20 cellular contexts compared by ENCODE assay signal in genomic region chr7:151926336-151926712, GRCh38. TPM values are rescaled to one million over a fixed set of nuclear protein-coding genes. Genes with fewer than 3 reads are reported as not detected.
DNase-seq lines count a peak whose midpoint lies in the region; ATAC-seq, FAIRE-seq and TF ChIP-seq lines count a peak whose summit lies in the region.
"Had no signal": no experiment of that assay in that cellular context is flagged by ENCODE, and none has a peak within 500 bp of the region (broad histone marks: within the 10 kb centered on the region; RNA-seq: fewer than 3 reads in every experiment).

No MANE protein-coding gene starts in this region.

- H3K4me1 Mint-ChIP-seq in natural killer cell, result peaks cover 10 to 14% of the 10 kb centered on the region in 2 donors

- no peaks in the 10 kb centered on the region for H3K36me3 Mint-ChIP-seq in natural killer cell
- no peaks in the 10 kb centered on the region for H3K36me3 Mint-ChIP-seq in activated naive CD4-positive, alpha-beta T cell treated with anti-CD3 and anti-CD28 coated beads, Interleukin-2, amount 50 U/mL, for 72 hours

- H3K27ac ChIP-seq in HL-60 (replicated peaks) (peak overlapping the region; percentile 81), K562 (ENCODE audit: extremely low read depth, low read depth, low read length) (peak overlapping the region; percentile 44; the same call in 2 of the 3 replicates), stomach smooth muscle (ENCODE audit: low read length) (peak overlapping the region; percentile 64)
- H3K27ac ChIP-seq: cardiac muscle cell, GM23248 had no signal

- H3K9me3 ChIP-seq in K562 (replicated peaks; ENCODE audit: control insufficient read depth, insufficient read depth, low read depth, low read length), result no peaks in the 10 kb centered on the region
- no peaks in the 10 kb centered on the region for H3K9me3 ChIP-seq in stomach smooth muscle (ENCODE audit: control insufficient read depth in 2 of 2, low read length in 2 of 2)
- H3K9me3 ChIP-seq: BE2C, pancreas had no signal

- peak overlapping the region; percentile 59; the same call in 1 of the 2 replicates for H3K4me2 ChIP-seq in K562 (ENCODE audit: insufficient read depth, low read length)

- TF ChIP-seq RAD21 in K562 (CRISPR knock-in tag; conservative IDR thresholded peaks at IDR 0.05 in 1 of 2, IDR thresholded peaks at IDR 0.05 in 1 of 2), result no peak

- peaks cover 4 to 5% of the 10 kb centered on the region in 2 donors for H3K27me3 Mint-ChIP-seq in natural killer cell (ENCODE audit: low read depth in 2 of 2)

- no peak overlapping the region for H3K4me3 ChIP-seq in HL-60 (replicated peaks; ENCODE audit: insufficient read depth, low read length)
- no peak overlapping the region for H3K4me3 ChIP-seq in K562
- no peak overlapping the region for H3K4me3 ChIP-seq in stomach smooth muscle (ENCODE audit: low read length in 2 of 2)
- H3K4me3 ChIP-seq: cardiac muscle cell, GM23248, pancreas had no signal

- H3K9me3 Mint-ChIP-seq in natural killer cell, result no peaks in the 10 kb centered on the region
- peaks cover 0 to 3% of the 10 kb centered on the region in 2 donors for H3K9me3 Mint-ChIP-seq in activated naive CD4-positive, alpha-beta T cell treated with anti-CD3 and anti-CD28 coated beads, Interleukin-2, amount 50 U/mL, for 72 hours

- 17% methylated on average over 5 of the region's 5 CpGs for WGBS in K562 (ENCODE audit: insufficient coverage, low coverage, missing lambda C conversion rate)

- POLR2A ChIA-PET in K562 (lab: Yijun Ruan, JAX), result interaction anchor here (0.6 kb wide), 1 partner anchor 851 kb away, joined by 3 read pairs; no protein-coding TSS in a partner anchor

- peaks cover 9 to 13% of the 10 kb centered on the region in 2 experiments for H3K4me1 ChIP-seq in K562 (replicated peaks in 1 of 2; ENCODE audit: control insufficient read depth in 2 of 2, insufficient read depth in 2 of 2, low read length in 2 of 2)
- peaks cover 11% of the 10 kb centered on the region for H3K4me1 ChIP-seq in stomach smooth muscle (ENCODE audit: control insufficient read depth, insufficient read depth, low read length)

- H3K9ac ChIP-seq in K562 (ENCODE audit: insufficient read depth in 1 of 2, low read depth in 2 of 2, low read length in 2 of 2) (no peak overlapping the region; a peak in 1 of 4 replicates), stomach smooth muscle (ENCODE audit: low read length in 2 of 2) (no peak overlapping the region)
- H3K9ac ChIP-seq: GM23248 had no signal

- H3K4me3 Mint-ChIP-seq in natural killer cell, result peak overlapping the region; percentile 81

- FAIRE-seq in K562 (lab: Jason Lieb, UNC), result no peak
- FAIRE-seq: pancreas had no signal

- TF ChIP-seq EP300 in K562 (IDR thresholded peaks at IDR 0.05; ENCODE audit: low read length), result no peak

- intact Hi-C loops in K562 (cut with micrococcal nuclease), result no loop called here
- intact Hi-C loops in natural killer cell (cut with micrococcal nuclease), result no loop called here

- no peaks in the 10 kb centered on the region for H3K9me1 ChIP-seq in K562 (ENCODE audit: control insufficient read depth, insufficient read depth, low read length)

- CTCF ChIA-PET in K562 (lab: Yijun Ruan, JAX; ENCODE audit: low intra/inter-chr PET ratio), result no interaction called here

- H4K20me1 ChIP-seq in K562 (replicated peaks; ENCODE audit: control insufficient read depth, insufficient read depth, low read length), result no peaks in the 10 kb centered on the region; the same call in 1 of the 2 replicates

- peak overlapping the region; percentile 83 for H2AFZ ChIP-seq in K562 (ENCODE audit: low read depth, low read length)
- H2AFZ ChIP-seq: GM23248 had no signal

- H3K36me3 ChIP-seq in K562 (ENCODE audit: control insufficient read depth, insufficient read depth, low read length) (no peaks in the 10 kb centered on the region), stomach smooth muscle (ENCODE audit: control insufficient read depth in 2 of 2, insufficient read depth in 2 of 2, low read length in 2 of 2) (no peaks in the 10 kb centered on the region)
- H3K36me3 ChIP-seq: BE2C, cardiac muscle cell, pancreas had no signal

- ATAC-seq in K562 (no peak), natural killer cell (no peak)
- no peak for ATAC-seq in activated naive CD4-positive, alpha-beta T cell treated with anti-CD3 and anti-CD28 coated beads, Interleukin-2, amount 50 U/mL, for 72 hours

- DNase-seq in HL-60 (ENCODE audit: low read depth in 1 of 2, low spot score in 1 of 2) (no peak), K562 (ENCODE audit: extremely low read depth in 1 of 4, low spot score in 3 of 4) (no peak), natural killer cell (no peak), GF-D8 (lab: John Stamatoyannopoulos, UW) (no peak), nucleus accumbens (lab: John Stamatoyannopoulos, UW) (no peak)
- DNase-seq in activated naive CD4-positive, alpha-beta T cell treated with anti-CD3 and anti-CD28 coated beads, Interleukin-2, amount 50 U/mL, for 72 hours (ENCODE audit: low spot score in 2 of 2), result no peak
- DNase-seq: activated CD4-positive, alpha-beta T cell treated with anti-CD3 and anti-CD28 coated beads for 1 hour; activated effector memory CD4-positive, alpha-beta T cell treated with anti-CD3 and anti-CD28 coated beads, Interleukin-2, amount 50 U/mL, for 16 hours; BE2C; Calu3; NK-92 treated with Interleukin-12 subunit alpha and Interleukin-12 subunit beta, amount 100 ng/mL, for 24 hours; RPMI8226 had no signal

- peak overlapping the region; percentile 86 to 91 for H3K27ac Mint-ChIP-seq in natural killer cell
- H3K27ac Mint-ChIP-seq in activated naive CD4-positive, alpha-beta T cell treated with anti-CD3 and anti-CD28 coated beads, Interleukin-2, amount 50 U/mL, for 72 hours, result peak overlapping the region in 1 of 2 donors; percentile 53

- H3K27me3 ChIP-seq in HL-60 (ENCODE audit: insufficient read depth, poor library complexity, severe bottlenecking) (no peaks in the 10 kb centered on the region), K562 (ENCODE audit: control insufficient read depth in 2 of 2, insufficient read depth in 2 of 2, low read length in 2 of 2) (peaks cover 36 to 69% of the 10 kb centered on the region in 2 experiments), stomach smooth muscle (ENCODE audit: control insufficient read depth in 1 of 2, insufficient read depth in 2 of 2, low read length in 2 of 2) (no peaks in the 10 kb centered on the region)
- H3K27me3 ChIP-seq: BE2C, cardiac muscle cell, pancreas had no signal

- in situ Hi-C loops in K562 (cut with MboI), result no loop called here

- TF ChIP-seq CTCF in HL-60 (IDR thresholded peaks at IDR 0.05; ENCODE audit: insufficient read depth, low read length) (no peak), K562 (IDR thresholded peaks at IDR 0.05 in 2 of 3, conservative IDR thresholded peaks at IDR 0.05 in 1 of 3; ENCODE audit: insufficient read depth in 2 of 3, low read depth in 1 of 3, low read length in 3 of 3) (no peak), natural killer cell (IDR thresholded peaks at IDR 0.05) (no peak)

- no TSS peak for BruUV-seq in K562 (replicated peaks; lab: Mats Ljungman, UMichigan)

- H3K79me2 ChIP-seq in K562 (ENCODE audit: control insufficient read depth, insufficient read depth, low read length), result no peaks in the 10 kb centered on the region

- no peak for TF ChIP-seq POLR2A in K562 (conservative IDR thresholded peaks at IDR 0.05)

TF ChIP-seq in K562, 482 proteins besides CTCF, POLR2A, EP300 and RAD21:
- TF ChIP-seq ZBTB8A (IDR thresholded peaks at IDR 0.05; ENCODE audit: partially characterized antibody), result no peak
- peak; percentile 11; the same call in 1 of the 2 replicates for TF ChIP-seq ZNF584 (CRISPR knock-in tag; IDR thresholded peaks at IDR 0.05; ENCODE audit: low read depth)

RNA-seq across cellular contexts. Expression of gene GALNTL5, which starts 29.9 kb away (rescaled TPM):
- total RNA-seq in K562 (2011; cell fraction: chromatin; rRNA removed; ENCODE audit: low replicate concordance), result not detected in 2 replicates
- total RNA-seq in K562 (2011; cell fraction: nucleolus; rRNA removed), result not detected in 2 replicates
- not detected in 2 replicates for total RNA-seq in K562 (2011; cell fraction: nucleoplasm; rRNA removed)
- total RNA-seq in K562 (2014; rRNA removed) (not detected in 2 replicates), K562 (2014; rRNA removed; fragmentation: Illumina TruSeq; extraction: Trizol) (not detected in 2 replicates), K562 (2015; rRNA removed; fragmentation: Illumina TruSeq; extraction: Trizol) (not detected in 2 replicates), K562 (2021) (not detected in 2 replicates), natural killer cell (not detected)
- polyA plus RNA-seq in K562 (2011; rRNA removed) (not detected in 2 replicates), K562 (2014; fragmentation: Illumina TruSeq; extraction: Trizol) (not detected in 2 replicates), K562 (2014; fragmentation: Nextera tagmentation; extraction: Ambion mirVana) (not detected), K562 (2014; rRNA removed) (not detected in 2 replicates)
- not detected in 2 replicates for polyA plus RNA-seq in K562 (2011; cell fraction: cytosol; rRNA removed)
- polyA plus RNA-seq in K562 (2011; cell fraction: nucleus; rRNA removed), result not detected in 2 replicates
- not detected in 2 replicates for polyA plus RNA-seq in K562 (2012)
- not detected in 2 replicates for polyA minus RNA-seq in K562 (2011; rRNA and poly(A)+ RNA removed)
- not detected in 2 replicates for polyA minus RNA-seq in K562 (2011; cell fraction: cytosol; rRNA and poly(A)+ RNA removed)
- not detected in 2 replicates for polyA minus RNA-seq in K562 (2011; cell fraction: nucleus; rRNA and poly(A)+ RNA removed)
- total RNA-seq in activated naive CD4-positive, alpha-beta T cell treated with anti-CD3 and anti-CD28 coated beads, Interleukin-2, amount 50 U/mL, for 72 hours, result not detected
- total RNA-seq: Calu3, cardiac muscle cell, glomerular endothelial cell, GM23248, HT-29, lower leg skin, pancreas had no signal
- polyA plus RNA-seq: cardiac muscle cell, esophagus, GM23248, pancreas had no signal

RNA-seq across cellular contexts. Expression of gene PRKAG2, which starts 49.4 kb away (rescaled TPM):
- 7.2 and 11.4 TPM in 2 replicates for total RNA-seq in K562 (2011; cell fraction: chromatin; rRNA removed; ENCODE audit: low replicate concordance)
- 2.8 and 4.7 TPM in 2 replicates for total RNA-seq in K562 (2011; cell fraction: nucleolus; rRNA removed)
- 4.8 and 6.9 TPM in 2 replicates for total RNA-seq in K562 (2011; cell fraction: nucleoplasm; rRNA removed)
- total RNA-seq in K562 (2014; rRNA removed), result 3.1 TPM in 2 replicates
- total RNA-seq in K562 (2014; rRNA removed; fragmentation: Illumina TruSeq; extraction: Trizol), result 3.3 and 3.9 TPM in 2 replicates
- 1.8 and 2.8 TPM in 2 replicates for total RNA-seq in K562 (2015; rRNA removed; fragmentation: Illumina TruSeq; extraction: Trizol)
- total RNA-seq in K562 (2021), result 3.6 and 5.0 TPM in 2 replicates
- 3.8 and 5.6 TPM in 2 replicates for polyA plus RNA-seq in K562 (2011; rRNA removed)
- polyA plus RNA-seq in K562 (2011; cell fraction: cytosol; rRNA removed), result 1.3 and 1.8 TPM in 2 replicates
- polyA plus RNA-seq in K562 (2011; cell fraction: nucleus; rRNA removed), result 3.0 and 4.6 TPM in 2 replicates
- polyA plus RNA-seq in K562 (2012), result 2.3 and 2.7 TPM in 2 replicates
- 3.2 and 4.0 TPM in 2 replicates for polyA plus RNA-seq in K562 (2014; fragmentation: Illumina TruSeq; extraction: Trizol)
- polyA plus RNA-seq in K562 (2014; fragmentation: Nextera tagmentation; extraction: Ambion mirVana), result 1 to 10 TPM in 1 of 2 experiments, under 1 TPM in 1; 0.99 to 1.1 TPM
- polyA plus RNA-seq in K562 (2014; rRNA removed), result 3.5 and 3.6 TPM in 2 replicates
- 4.2 and 6.0 TPM in 2 replicates for polyA minus RNA-seq in K562 (2011; rRNA and poly(A)+ RNA removed)
- polyA minus RNA-seq in K562 (2011; cell fraction: cytosol; rRNA and poly(A)+ RNA removed), result 2.1 TPM in 1 of 2 replicates, not detected in the other
- 2.4 and 2.7 TPM in 2 replicates for polyA minus RNA-seq in K562 (2011; cell fraction: nucleus; rRNA and poly(A)+ RNA removed)
- 10 to 100 TPM; 42.6 to 66.5 (median 64.4) TPM for total RNA-seq in natural killer cell
- total RNA-seq in activated naive CD4-positive, alpha-beta T cell treated with anti-CD3 and anti-CD28 coated beads, Interleukin-2, amount 50 U/mL, for 72 hours, result 10 to 100 TPM; 22.1 to 35.7 TPM
